Comparison of ENCODE assay signal across 10 cellular contexts in the genomic region with DNA sequence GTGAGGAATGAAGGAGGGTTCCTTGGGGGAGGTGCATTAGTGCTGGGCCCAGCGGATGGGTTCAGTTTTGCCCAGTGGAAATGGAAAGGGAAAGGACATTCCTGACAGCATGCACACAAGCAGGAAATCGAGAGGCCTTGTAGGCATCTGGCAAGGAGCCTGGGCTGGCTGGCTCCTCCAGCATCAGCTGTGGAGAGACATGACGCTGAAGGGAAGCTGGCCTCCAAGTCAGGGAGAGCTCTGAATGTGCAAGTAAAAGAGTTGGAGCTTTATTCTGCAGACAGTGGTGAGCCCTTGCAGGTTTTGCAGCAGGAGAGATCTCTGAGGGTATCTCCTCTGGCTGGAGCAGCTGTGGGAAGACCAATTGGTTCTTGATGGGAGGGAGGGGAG.
DNase-seq lines count a peak whose midpoint lies in the region; ATAC-seq and TF ChIP-seq lines count a peak whose summit lies in the region.
"Had no signal": no experiment of that assay in that cellular context is flagged by ENCODE, and none has a peak within 500 bp of the region (broad histone marks: within the 10 kb centered on the region; RNA-seq: fewer than 3 reads in every experiment).

No MANE protein-coding gene starts in this region.

- H2AFZ ChIP-seq in IMR-90 (replicated peaks; ENCODE audit: low read length, poor library complexity), result peak overlapping the region; percentile 83

- TF ChIP-seq CTCF in IMR-90 (conservative IDR thresholded peaks at IDR 0.05; ENCODE audit: low read depth, low read length), result no peak
- no peak for TF ChIP-seq CTCF in MCF 10A (IDR thresholded peaks at IDR 0.05; ENCODE audit: unreplicated experiment)

- H2BK5ac ChIP-seq in IMR-90 (ENCODE audit: low read depth, low read length, poor library complexity, severe bottlenecking), result peak overlapping the region; percentile 63

- no peaks in the 10 kb centered on the region for H3K27me3 Mint-ChIP-seq in MCF 10A (ENCODE audit: insufficient read depth, unreplicated experiment)

- peak overlapping the region; percentile 52 for H3K4me3 Mint-ChIP-seq in MCF 10A (ENCODE audit: unreplicated experiment)
- H3K4me3 Mint-ChIP-seq: activated naive CD8-positive, alpha-beta T cell treated with anti-CD3 and anti-CD28 coated beads, Interleukin-2, amount 10 ng/mL, durations not matched to agents 7 days and 5 days had no signal

- peak overlapping the region; percentile 74 for H2AK9ac ChIP-seq in IMR-90 (replicated peaks; ENCODE audit: low read depth, low read length, poor library complexity)

- H2BK120ac ChIP-seq in IMR-90 (ENCODE audit: low read depth, low read length), result peak overlapping the region; percentile 84

- intact Hi-C loops in IMR-90 (cut with micrococcal nuclease) (loop anchor here (2.0 kb wide), 1 partner anchor 18 kb away; no protein-coding TSS in a partner anchor), MCF 10A (cut with micrococcal nuclease) (loop anchor here (2.0 kb wide), 1 partner anchor 102 kb away; no protein-coding TSS in a partner anchor)

- peak overlapping the region; percentile 64 for H3K14ac ChIP-seq in IMR-90 (replicated peaks; ENCODE audit: low read depth, low read length)

- H3K36me3 Mint-ChIP-seq in MCF 10A (ENCODE audit: insufficient read depth, unreplicated experiment), result no peaks in the 10 kb centered on the region
- H3K36me3 Mint-ChIP-seq: activated naive CD8-positive, alpha-beta T cell treated with anti-CD3 and anti-CD28 coated beads, Interleukin-2, amount 10 ng/mL, durations not matched to agents 7 days and 5 days had no signal

- TF ChIP-seq RAD21 in IMR-90 (IDR thresholded peaks at IDR 0.05; ENCODE audit: low read length), result no peak; the same call in 1 of the 2 replicates

- CTCF ChIA-PET in IMR-90 (lab: Yijun Ruan, JAX), result no interaction called here
- CTCF ChIA-PET in MCF 10A (lab: Yijun Ruan, JAX), result interaction anchor here (0.8 to 1.6 kb wide), 6 partner anchors 11 to 204 kb away, joined by 3 to 12 read pairs (median 3); a partner anchor contains a TSS

- no peak for TF ChIP-seq POLR2A in IMR-90 (IDR thresholded peaks at IDR 0.05; ENCODE audit: low read depth, low read length)

- peak overlapping the region; percentile 36 for H4K5ac ChIP-seq in IMR-90 (ENCODE audit: low read depth, low read length)

- peaks cover 11% of the 10 kb centered on the region; the same call in 1 of the 2 replicates for H3K9me1 ChIP-seq in IMR-90 (ENCODE audit: insufficient read depth, low read length)

- no peaks in the 10 kb centered on the region for H3K9me3 Mint-ChIP-seq in MCF 10A (ENCODE audit: unreplicated experiment)

- H4K8ac ChIP-seq in IMR-90 (ENCODE audit: low read depth in 2 of 2, low read length in 2 of 2), result peak overlapping the region; percentile 81 to 88; a peak in 3 of 4 replicates

- in situ Hi-C loops in IMR-90 (cut with MboI; ENCODE audit: low sequenced_read_pairs), result no loop called here

- H3K36me3 ChIP-seq in IMR-90 (ENCODE audit: control insufficient read depth, insufficient read depth, low read length), result no peaks in the 10 kb centered on the region
- no peaks in the 10 kb centered on the region for H3K36me3 ChIP-seq in stomach smooth muscle (ENCODE audit: control insufficient read depth in 2 of 2, insufficient read depth in 2 of 2, low read length in 2 of 2)

- peak overlapping the region; percentile 64 for H3K27ac ChIP-seq in IMR-90 (ENCODE audit: insufficient read depth, low read length)
- H3K27ac ChIP-seq in stomach smooth muscle (ENCODE audit: low read length), result peak overlapping the region; percentile 55

- ATAC-seq in IMR-90 (ENCODE audit: low read depth) (peak; percentile 83), HG03469 (IDR thresholded peaks at IDR 0.05; ENCODE audit: unreplicated experiment) (no peak)

- H3K27me3 ChIP-seq in IMR-90 (ENCODE audit: control insufficient read depth, insufficient read depth, low read length), result no peaks in the 10 kb centered on the region
- H3K27me3 ChIP-seq in stomach smooth muscle (ENCODE audit: control insufficient read depth in 1 of 2, insufficient read depth in 2 of 2, low read length in 2 of 2), result no peaks in the 10 kb centered on the region

- peaks cover 41% of the 10 kb centered on the region for H3K4me1 Mint-ChIP-seq in MCF 10A (ENCODE audit: insufficient read depth, unreplicated experiment)

- H3K4me1 ChIP-seq in IMR-90 (ENCODE audit: control insufficient read depth, insufficient read depth, low read length) (peaks cover 23% of the 10 kb centered on the region), stomach smooth muscle (ENCODE audit: control insufficient read depth, insufficient read depth, low read length) (peaks cover 26% of the 10 kb centered on the region)

- peak overlapping the region; percentile 68 for H2BK20ac ChIP-seq in IMR-90 (ENCODE audit: low read depth, low read length)

- no peaks in the 10 kb centered on the region for H4K20me1 ChIP-seq in IMR-90 (ENCODE audit: insufficient read depth, low read length)

- H3K9ac ChIP-seq in IMR-90 (ENCODE audit: low read depth, low read length) (peak overlapping the region; percentile 26), stomach smooth muscle (ENCODE audit: low read length in 2 of 2) (peak overlapping the region in 1 of 2 donors; percentile 40)

- H3K56ac ChIP-seq in IMR-90 (ENCODE audit: extremely low read depth, insufficient read depth, low read length), result peak overlapping the region; percentile 43; the same call in 1 of the 2 replicates

- POLR2A ChIA-PET in IMR-90 (lab: Charles Lee; ENCODE audit: unreplicated experiment), result no interaction called here
- POLR2A ChIA-PET in MCF 10A (lab: Yijun Ruan, JAX), result interaction anchor here (1.5 to 2.4 kb wide), 5 partner anchors 12 to 203 kb away, joined by 3 to 10 read pairs (median 7); a partner anchor contains a TSS

- no peak overlapping the region; the same call in 1 of the 2 replicates for H3K4me2 ChIP-seq in IMR-90 (ENCODE audit: low read depth, low read length)

- H4K91ac ChIP-seq in IMR-90 (ENCODE audit: insufficient read depth, low read depth, low read length), result peak overlapping the region; percentile 79

- H3K18ac ChIP-seq in IMR-90 (ENCODE audit: low read depth, low read length), result peak overlapping the region; percentile 24

- peaks cover 4% of the 10 kb centered on the region; the same call in 1 of the 2 replicates for H3K9me3 ChIP-seq in IMR-90 (ENCODE audit: control insufficient read depth, insufficient read depth, low read length)
- no peaks in the 10 kb centered on the region for H3K9me3 ChIP-seq in stomach smooth muscle (ENCODE audit: control insufficient read depth in 2 of 2, low read length in 2 of 2)

- DNase-seq in IMR-90 (peak; percentile 95), MCF 10A (ENCODE audit: unreplicated experiment) (peak; percentile 92), inferior parietal cortex (ENCODE audit: extremely low spot score) (peak; percentile 69), SKM-1 treated with dmso at 0.1 percent for 144 hours (lab: John Stamatoyannopoulos, UW; ENCODE audit: unreplicated experiment) (no peak), SW 1271 (lab: John Stamatoyannopoulos, UW) (no peak)
- DNase-seq in activated naive CD4-positive, alpha-beta T cell treated with anti-CD3 and anti-CD28 coated beads, Interleukin-2, amount 50 U/mL, for 16 hours, result no peak
- DNase-seq: activated naive CD8-positive, alpha-beta T cell treated with anti-CD3 and anti-CD28 coated beads, Interleukin-2, amount 10 ng/mL, durations not matched to agents 7 days and 5 days; NCI-H748 treated with DMSO at 0.1 percent for 48 hours had no signal

- dilution Hi-C loops in IMR-90 (cut with HindIII; ENCODE audit: low sequenced_read_pairs, unreplicated experiment), result no loop called here

- H3K4ac ChIP-seq in IMR-90 (ENCODE audit: low read depth, low read length), result peak overlapping the region; percentile 79

- peak overlapping the region; percentile 78; the same call in 2 of the 3 replicates for H2BK15ac ChIP-seq in IMR-90 (ENCODE audit: low read depth, low read length)

- no peak overlapping the region; the same call in 1 of the 2 replicates for H2AK5ac ChIP-seq in IMR-90 (ENCODE audit: low read depth, low read length)

- peak overlapping the region; percentile 21; the same call in 1 of the 2 replicates for H3K23ac ChIP-seq in IMR-90 (ENCODE audit: low read depth, low read length)

- H3K4me3 ChIP-seq in IMR-90 (ENCODE audit: insufficient read depth, low read depth, low read length) (no peak overlapping the region), stomach smooth muscle (ENCODE audit: low read length in 2 of 2) (peak overlapping the region in 1 of 2 donors; percentile 29)

- WGBS in IMR-90 (ENCODE audit: extremely low coverage in 2 of 2, insufficient read length in 1 of 2), 2 experiments, result 10% methylated on average over 2 of the region's 3 CpGs; no CpG with 5 or more reads in 1 of the 2 experiments

- H3K27ac Mint-ChIP-seq in MCF 10A (ENCODE audit: low read depth, unreplicated experiment), result peak overlapping the region; percentile 80
- H3K27ac Mint-ChIP-seq: activated naive CD8-positive, alpha-beta T cell treated with anti-CD3 and anti-CD28 coated beads, Interleukin-2, amount 10 ng/mL, durations not matched to agents 7 days and 5 days had no signal

- BruUV-seq in IMR-90 (replicated peaks; lab: Mats Ljungman, UMichigan), result no TSS peak
- no TSS peak for BruUV-seq in MCF 10A (replicated peaks; lab: Mats Ljungman, UMichigan)

- no peaks in the 10 kb centered on the region for H3K79me1 ChIP-seq in IMR-90 (ENCODE audit: low read depth in 1 of 2, low read length in 2 of 2)

TF ChIP-seq in IMR-90, 13 proteins besides CTCF, POLR2A, EP300 and RAD21 (continues in another document):
- TF ChIP-seq NFE2L2 (IDR thresholded peaks at IDR 0.05; ENCODE audit: low read depth, low read length) (no peak), FOS (IDR thresholded peaks at IDR 0.05; ENCODE audit: low read depth, low read length) (no peak), MXI1 (IDR thresholded peaks at IDR 0.05; ENCODE audit: borderline replicate concordance, low read depth, low read length) (no peak)
- TF ChIP-seq, protein P1, sequence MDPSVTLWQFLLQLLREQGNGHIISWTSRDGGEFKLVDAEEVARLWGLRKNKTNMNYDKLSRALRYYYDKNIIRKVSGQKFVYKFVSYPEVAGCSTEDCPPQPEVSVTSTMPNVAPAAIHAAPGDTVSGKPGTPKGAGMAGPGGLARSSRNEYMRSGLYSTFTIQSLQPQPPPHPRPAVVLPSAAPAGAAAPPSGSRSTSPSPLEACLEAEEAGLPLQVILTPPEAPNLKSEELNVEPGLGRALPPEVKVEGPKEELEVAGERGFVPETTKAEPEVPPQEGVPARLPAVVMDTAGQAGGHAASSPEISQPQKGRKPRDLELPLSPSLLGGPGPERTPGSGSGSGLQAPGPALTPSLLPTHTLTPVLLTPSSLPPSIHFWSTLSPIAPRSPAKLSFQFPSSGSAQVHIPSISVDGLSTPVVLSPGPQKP (IDR thresholded peaks at IDR 0.05; ENCODE audit: borderline replicate concordance, low read depth, low read length), result no peak
- TF ChIP-seq, protein P2, sequence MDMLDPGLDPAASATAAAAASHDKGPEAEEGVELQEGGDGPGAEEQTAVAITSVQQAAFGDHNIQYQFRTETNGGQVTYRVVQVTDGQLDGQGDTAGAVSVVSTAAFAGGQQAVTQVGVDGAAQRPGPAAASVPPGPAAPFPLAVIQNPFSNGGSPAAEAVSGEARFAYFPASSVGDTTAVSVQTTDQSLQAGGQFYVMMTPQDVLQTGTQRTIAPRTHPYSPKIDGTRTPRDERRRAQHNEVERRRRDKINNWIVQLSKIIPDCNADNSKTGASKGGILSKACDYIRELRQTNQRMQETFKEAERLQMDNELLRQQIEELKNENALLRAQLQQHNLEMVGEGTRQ (IDR thresholded peaks at IDR 0.05; ENCODE audit: low read depth, low read length), result no peak

Comparison
In these comparisons a context has a peak if more than half of its experiments do, and no peak if none do; other contexts are left out.
1. DNase-seq: peak in IMR-90 (single experiment), MCF 10A (single experiment) and inferior parietal cortex (single experiment); none in activated naive CD4-positive, alpha-beta T cell treated with anti-CD3 and anti-CD28 coated beads, Interleukin-2, amount 50 U/mL, for 16 hours (single experiment), SKM-1 treated with dmso at 0.1 percent for 144 hours (single experiment) and SW 1271 (0 of 2).